Comparison of ENCODE assay signal across 8 cellular contexts in the genomic region with DNA sequence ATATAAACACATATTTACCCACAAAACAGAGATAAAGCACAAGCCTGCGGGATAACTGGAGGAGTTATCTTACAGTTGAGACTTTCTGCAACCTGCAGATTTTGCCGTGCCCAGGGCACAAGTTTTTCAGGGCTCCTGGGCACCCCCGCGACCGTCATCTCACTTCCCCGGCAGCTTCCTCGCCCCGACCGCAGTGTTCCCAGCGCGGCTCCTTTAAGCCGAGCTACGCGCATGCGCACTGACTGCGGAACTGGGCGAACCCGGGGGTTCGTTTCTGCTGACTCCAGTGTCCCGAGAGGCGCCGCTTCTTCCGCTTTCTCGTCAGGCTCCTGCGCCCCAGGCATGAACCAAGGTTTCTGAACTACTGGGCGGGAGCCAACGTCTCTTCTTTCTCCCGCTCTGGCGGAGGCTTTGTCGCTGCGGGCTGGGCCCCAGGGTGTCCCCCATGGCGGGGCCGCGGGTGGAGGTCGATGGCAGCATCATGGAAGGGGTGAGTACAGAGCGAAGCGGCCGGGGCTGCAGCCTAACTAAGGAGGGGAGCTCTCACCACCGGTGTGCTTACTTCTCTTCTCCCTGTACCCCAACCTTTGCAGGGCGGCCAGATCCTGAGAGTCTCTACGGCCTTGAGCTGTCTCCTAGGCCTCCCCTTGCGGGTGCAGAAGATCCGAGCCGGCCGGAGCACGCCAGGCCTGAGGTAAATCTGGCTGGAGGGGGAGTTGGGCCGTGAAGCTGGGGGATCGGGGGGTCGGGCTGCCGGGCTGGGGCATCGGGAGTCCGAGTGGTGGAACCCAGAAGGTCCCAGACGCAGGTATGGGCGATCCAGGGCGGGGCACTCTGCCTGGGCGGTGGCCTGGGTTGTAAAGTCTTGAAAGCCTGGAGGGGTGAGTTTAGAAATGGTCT. TPM values are rescaled to one million over a fixed set of nuclear protein-coding genes. Genes with fewer than 3 reads are reported as not detected.
A peak's percentile ranks its signal among the peaks of the same experiment; 100 is the strongest.
DNase-seq lines count a peak whose midpoint lies in the region; ATAC-seq and TF ChIP-seq lines count a peak whose summit lies in the region.

RTCA (plus strand) TSS at position 286 of the 900 bp plus-strand sequence; CDS start at position 446, 160 bp downstream.

- H3K4me3 Mint-ChIP-seq in T-helper 1 cell treated with Interleukin-12 subunit alpha and Interleukin-12 subunit beta and Interleukin-4 antibody, amounts not matched to agents 30 μg/mL and 1 μg/mL, for 36 hours, result peak within 1 kb of the TSS; percentile 100

- DNase-seq in GM13977 (ENCODE audit: low spot score) (peak; percentile 87), NCI-H1694 (lab: John Stamatoyannopoulos, UW) (peak; percentile 91), amygdala (lab: John Stamatoyannopoulos, UW) (peak; percentile 63 to 96 (median 89)), left ventricle myocardium inferior (peak; percentile 96), prostate gland (ENCODE audit: low spot score) (peak; percentile 95)

- H3K4me3 ChIP-seq in left ventricle myocardium inferior, result peak within 1 kb of the TSS; percentile 96
- H3K4me3 ChIP-seq in prostate gland, result peak within 1 kb of the TSS; percentile 81 to 86
- peak within 1 kb of the TSS; percentile 97 for H3K4me3 ChIP-seq in urinary bladder (ENCODE audit: low read depth, low read length)

- H3K4me1 ChIP-seq in left ventricle myocardium inferior (peaks cover 64% of the 10 kb centered on the region), prostate gland (replicated peaks) (peaks cover 4% of the 10 kb centered on the region), urinary bladder (ENCODE audit: insufficient read depth) (no peaks in the 10 kb centered on the region)

- peaks cover 49% of the 10 kb centered on the region for H3K36me3 ChIP-seq in left ventricle myocardium inferior
- H3K36me3 ChIP-seq in prostate gland, result no peaks in the 10 kb centered on the region
- no peaks in the 10 kb centered on the region for H3K36me3 ChIP-seq in urinary bladder (ENCODE audit: insufficient read depth)

- H3K4me1 Mint-ChIP-seq in T-helper 1 cell treated with Interleukin-12 subunit alpha and Interleukin-12 subunit beta and Interleukin-4 antibody, amounts not matched to agents 30 μg/mL and 1 μg/mL, for 36 hours (ENCODE audit: low read depth), result peaks cover 29% of the 10 kb centered on the region

- under 1% methylated on average over 56 of the region's 56 CpGs for WGBS in prostate gland
- WGBS in urinary bladder, result under 1% methylated on average over 56 of the region's 56 CpGs

- H3K9me3 ChIP-seq in left ventricle myocardium inferior (replicated peaks), result no peaks in the 10 kb centered on the region
- no peaks in the 10 kb centered on the region for H3K9me3 ChIP-seq in prostate gland

- in situ Hi-C loops in GM13977 (cut with MboI; ENCODE audit: low pct_unique_long_range_greater_than_20kb, low sequenced_read_pairs, unreplicated experiment), result no loop called here

- H3K9me3 Mint-ChIP-seq in T-helper 1 cell treated with Interleukin-12 subunit alpha and Interleukin-12 subunit beta and Interleukin-4 antibody, amounts not matched to agents 30 μg/mL and 1 μg/mL, for 36 hours, result peaks cover 6% of the 10 kb centered on the region

- peak; percentile 97 for ATAC-seq in HG02884 (IDR thresholded peaks at IDR 0.05; ENCODE audit: unreplicated experiment)

- H3K27ac Mint-ChIP-seq in T-helper 1 cell treated with Interleukin-12 subunit alpha and Interleukin-12 subunit beta and Interleukin-4 antibody, amounts not matched to agents 30 μg/mL and 1 μg/mL, for 36 hours, result peak within 1 kb of the TSS; percentile 100

- peaks cover 47% of the 10 kb centered on the region for H3K36me3 Mint-ChIP-seq in T-helper 1 cell treated with Interleukin-12 subunit alpha and Interleukin-12 subunit beta and Interleukin-4 antibody, amounts not matched to agents 30 μg/mL and 1 μg/mL, for 36 hours (ENCODE audit: low read depth)

- peak within 1 kb of the TSS; percentile 93 for H3K27ac ChIP-seq in left ventricle myocardium inferior (replicated peaks)
- H3K27ac ChIP-seq in prostate gland, result peak within 1 kb of the TSS; percentile 79 to 81
- peak within 1 kb of the TSS; percentile 89 for H3K27ac ChIP-seq in urinary bladder (ENCODE audit: low read depth)

- peaks cover 5% of the 10 kb centered on the region for H3K27me3 Mint-ChIP-seq in T-helper 1 cell treated with Interleukin-12 subunit alpha and Interleukin-12 subunit beta and Interleukin-4 antibody, amounts not matched to agents 30 μg/mL and 1 μg/mL, for 36 hours (ENCODE audit: low read depth)

- H3K27me3 ChIP-seq in left ventricle myocardium inferior (ENCODE audit: low read depth) (no peaks in the 10 kb centered on the region), prostate gland (replicated peaks; ENCODE audit: insufficient read depth) (no peaks in the 10 kb centered on the region)

- TF ChIP-seq POLR2A in prostate gland (IDR thresholded peaks at IDR 0.05), result peak; percentile 84

- TF ChIP-seq CTCF in GM13977 (IDR thresholded peaks at IDR 0.05; ENCODE audit: extremely low read depth, insufficient read depth, missing control alignments) (no peak), left ventricle myocardium inferior (IDR thresholded peaks at IDR 0.05; ENCODE audit: borderline replicate concordance) (no peak), prostate gland (IDR thresholded peaks at IDR 0.05) (peak in 1 of 4 experiments; percentile 14)

- intact Hi-C loops in left ventricle myocardium inferior (cut with micrococcal nuclease), result no loop called here
- intact Hi-C loops in prostate gland (cut with DNase I), result loop anchor here (2.0 to 10.0 kb wide), 2 partner anchors 85 to 231 kb away; a partner anchor contains a TSS

RNA-seq across cellular contexts. Expression of gene RTCA, which starts in this region (rescaled TPM):
- total RNA-seq in left ventricle myocardium inferior (41.3 TPM), prostate gland (10 to 100 TPM; 19.8 to 22.4 TPM), urinary bladder (28.8 TPM)
- 17.1 TPM for polyA plus RNA-seq in urinary bladder

Comparison
In these comparisons a context has a peak if more than half of its experiments do, and no peak if none do; other contexts are left out.
1. Peak in every context shown above with its lines: DNase-seq, ATAC-seq, H3K4me3 ChIP-seq and H3K27ac ChIP-seq.